In genomic region chr17:34420254-34420766, GRCh38 we compare ENCODE assay signal across 8 cellular contexts. TPM values are rescaled to one million over a fixed set of nuclear protein-coding genes. Genes with fewer than 3 reads are reported as not detected.
DNase-seq lines count a peak whose midpoint lies in the region; ATAC-seq, FAIRE-seq and TF ChIP-seq lines count a peak whose summit lies in the region.

No MANE protein-coding gene starts in this region.

- CTCF ChIA-PET in H1 (lab: Charles Lee; ENCODE audit: partially characterized antibody): interaction anchor here (0.7 to 8.7 kb wide), 28 partner anchors 9 to 421 kb away, joined by 3 to 49 read pairs (median 4); no protein-coding TSS in a partner anchor

- no peak overlapping the region for H4K5ac ChIP-seq in H9 (ENCODE audit: insufficient read length, low read depth, low read length)
- H4K5ac ChIP-seq in H1 (ENCODE audit: insufficient read length, low read depth, low read length): no peak overlapping the region

- H3K4ac ChIP-seq in H9 (ENCODE audit: low read depth, low read length) (no peak overlapping the region), H1 (replicated peaks; ENCODE audit: insufficient read length, low read depth, low read length) (no peak overlapping the region)

- TF ChIP-seq RAD21 in H1 (IDR thresholded peaks at IDR 0.05 in 1 of 2, conservative IDR thresholded peaks at IDR 0.05 in 1 of 2; ENCODE audit: low read depth in 2 of 2, low read length in 2 of 2): peak; percentile 97 to 98

- H2BK5ac ChIP-seq in H9 (ENCODE audit: insufficient read length, low read length) (no peak overlapping the region), H1 (ENCODE audit: low read depth, low read length) (no peak overlapping the region)

- FAIRE-seq in H1 (lab: Jason Lieb, UNC): peak; percentile 87

- no peak overlapping the region for H3K14ac ChIP-seq in H9 (ENCODE audit: insufficient read depth, low read length)
- H3K14ac ChIP-seq in H1 (ENCODE audit: insufficient read length): no peak overlapping the region

- H2BK20ac ChIP-seq in H9 (ENCODE audit: low read depth, low read length, poor library complexity, severe bottlenecking) (no peak overlapping the region), H1 (ENCODE audit: low read length) (no peak overlapping the region)

- no peak for TF ChIP-seq POLR2A in H1 (IDR thresholded peaks at IDR 0.05; ENCODE audit: control extremely low read depth in 1 of 2, low read depth in 2 of 2, low read length in 2 of 2)

- TF ChIP-seq CTCF in AG09319 (IDR thresholded peaks at IDR 0.05; ENCODE audit: low read depth, low read length) (peak; percentile 91), H9 (conservative IDR thresholded peaks at IDR 0.05) (peak; percentile 97), H1 (IDR thresholded peaks at IDR 0.05; ENCODE audit: control extremely low read depth in 1 of 3, insufficient read depth in 1 of 3, low read depth in 1 of 3, low read length in 3 of 3) (peak; percentile 65 to 93 (median 92))

- no peak overlapping the region for H3K56ac ChIP-seq in H9 (ENCODE audit: insufficient read length, low read depth, low read length)
- H3K56ac ChIP-seq in H1 (replicated peaks; ENCODE audit: insufficient read length, low read depth, low read length): no peak overlapping the region

- H3K23ac ChIP-seq in H9 (ENCODE audit: insufficient read length, low read depth, low read length) (no peak overlapping the region), H1 (ENCODE audit: insufficient read length) (no peak overlapping the region)

- H3K36me3 Mint-ChIP-seq in H9 (ENCODE audit: insufficient read depth in 1 of 3, low read depth in 3 of 3): peaks cover 0 to 3% (median 0%) of the 10 kb centered on the region in 3 experiments; a peak in 1 of 7 replicates

- no peaks in the 10 kb centered on the region for H3K79me1 ChIP-seq in H9 (ENCODE audit: insufficient read depth, low read depth, low read length, poor library complexity, severe bottlenecking)
- no peaks in the 10 kb centered on the region for H3K79me1 ChIP-seq in H1 (ENCODE audit: low read depth, low read length)

- H3T11ph ChIP-seq in H9 (ENCODE audit: low read length): no peak overlapping the region

- H4K91ac ChIP-seq in H9 (ENCODE audit: insufficient read length, low read depth, low read length): no peak overlapping the region
- no peak overlapping the region for H4K91ac ChIP-seq in H1 (replicated peaks; ENCODE audit: insufficient read length, low read length)

- H3K4me3 Mint-ChIP-seq in H9: no peak overlapping the region

- H2AK5ac ChIP-seq in H9 (ENCODE audit: insufficient read length, low read length) (no peak overlapping the region), H1 (ENCODE audit: low read depth, low read length) (no peak overlapping the region)

- H3K79me2 ChIP-seq in H9 (ENCODE audit: insufficient read depth, low read length): no peaks in the 10 kb centered on the region
- no peaks in the 10 kb centered on the region for H3K79me2 ChIP-seq in H1 (ENCODE audit: control insufficient read depth in 1 of 2, insufficient read depth in 2 of 2, low read length in 2 of 2)

- H2BK15ac ChIP-seq in H9 (ENCODE audit: low read depth, low read length) (no peak overlapping the region), H1 (ENCODE audit: low read length) (no peak overlapping the region)

- peaks cover 8% of the 10 kb centered on the region for H3K23me2 ChIP-seq in H9 (ENCODE audit: insufficient read length, low read depth, low read length, poor library complexity, severe bottlenecking)
- H3K23me2 ChIP-seq in H1 (ENCODE audit: low read depth, low read length): peaks cover 12% of the 10 kb centered on the region

- H3K4me2 ChIP-seq in H9 (ENCODE audit: insufficient read depth, insufficient read length, low read length) (no peak overlapping the region), H1 (ENCODE audit: insufficient read depth in 1 of 2, low read depth in 2 of 2, low read length in 2 of 2) (no peak overlapping the region)

- DNase-seq in AG09319 (ENCODE audit: extremely low read depth, low read depth) (peak; percentile 19), H9 (peak; percentile 88), NCI-H774 (lab: John Stamatoyannopoulos, UW) (peak; percentile 31), H1 (ENCODE audit: low read depth in 1 of 2, low spot score in 2 of 2) (peak; percentile 59 to 88), myocyte (ENCODE audit: low read depth) (peak; percentile 70)
- peak; percentile 15 to 45 for DNase-seq in activated CD8-positive, alpha-beta memory T cell treated with anti-CD3 and anti-CD28 coated beads for 1 hour (ENCODE audit: extremely low read depth in 1 of 2, low read depth in 1 of 2)
- peak; percentile 82 for DNase-seq in stimulated activated CD8-positive, alpha-beta memory T cell treated with anti-CD3 and anti-CD28 coated beads, Interleukin-4, amount 100 ng/mL, for 48 hours

- H2BK12ac ChIP-seq in H9 (ENCODE audit: insufficient read length, low read depth, low read length): no peak overlapping the region
- H2BK12ac ChIP-seq in H1 (ENCODE audit: low read depth, low read length): no peak overlapping the region

- H3K4me1 Mint-ChIP-seq in H9: peaks cover 12 to 14% of the 10 kb centered on the region in 2 experiments

- H4K8ac ChIP-seq in H9 (replicated peaks; ENCODE audit: insufficient read length, low read depth, low read length) (no peak overlapping the region), H1 (ENCODE audit: extremely low read depth, insufficient read depth, low read length) (no peak overlapping the region)

- no peak for TF ChIP-seq EP300 in H1 (IDR thresholded peaks at IDR 0.05; ENCODE audit: borderline replicate concordance in 1 of 2, low read depth in 2 of 2, low read length in 2 of 2)

- H3K4me3 ChIP-seq in H1 (ENCODE audit: extremely low read depth in 1 of 4, insufficient read depth in 2 of 4, low read depth in 3 of 4, low read length in 4 of 4): no peak overlapping the region

- POLR2A ChIA-PET in H1 (lab: Charles Lee; ENCODE audit: partially characterized antibody): no interaction called here

- ATAC-seq in GM18867 (IDR thresholded peaks at IDR 0.05; ENCODE audit: unreplicated experiment): no peak

- H3K27me3 ChIP-seq in H9 (ENCODE audit: insufficient read depth, low read length) (0 out of 2 replicates have a peak, but pooled peaks cover 3% of the 10 kb centered on the region), H1 (replicated peaks in 1 of 4; ENCODE audit: control insufficient read depth in 3 of 4, extremely low read depth in 1 of 4, insufficient read depth in 3 of 4, low read length in 3 of 4) (no peaks in the 10 kb centered on the region; a peak in 1 of 7 replicates)

- H3K18ac ChIP-seq in H9 (ENCODE audit: insufficient read length, low read depth, low read length): no peak overlapping the region
- H3K18ac ChIP-seq in H1 (ENCODE audit: extremely low read depth, low read length): no peak overlapping the region

- H3K9ac ChIP-seq in H9 (ENCODE audit: extremely low read depth, insufficient read length, low read length) (no peak overlapping the region), H1 (replicated peaks in 1 of 4; ENCODE audit: extremely low read depth in 1 of 4, low read depth in 3 of 4, low read length in 3 of 4) (no peak overlapping the region)

- H3K9me3 Mint-ChIP-seq in H9: no peaks in the 10 kb centered on the region; a peak in 1 of 5 replicates

- H3K27ac Mint-ChIP-seq in H9: no peak overlapping the region

- H2BK120ac ChIP-seq in H9 (ENCODE audit: low read depth, low read length, poor library complexity, severe bottlenecking) (no peak overlapping the region), H1 (replicated peaks; ENCODE audit: low read depth, low read length) (no peak overlapping the region)

- H4K20me1 ChIP-seq in H9 (ENCODE audit: control insufficient read depth, insufficient read depth, insufficient read length): no peaks in the 10 kb centered on the region
- H4K20me1 ChIP-seq in H1 (replicated peaks in 1 of 2; ENCODE audit: control insufficient read depth in 1 of 2, insufficient read depth in 2 of 2, low read length in 2 of 2): no peaks in the 10 kb centered on the region

- H3K36me3 ChIP-seq in H1 (ENCODE audit: control insufficient read depth in 2 of 4, insufficient read depth in 4 of 4, low read length in 3 of 4): no peaks in the 10 kb centered on the region; a peak in 1 of 8 replicates

- H2AFZ ChIP-seq in H9 (ENCODE audit: low read length) (no peak overlapping the region), H1 (ENCODE audit: low read length) (no peak overlapping the region)

- no CpG with 5 or more reads among the region's 6 CpGs for WGBS in H9 (ENCODE audit: extremely low coverage, insufficient read length, low lambda C conversion rate)
- WGBS in H1 (ENCODE audit: extremely low coverage in 1 of 2, insufficient coverage in 1 of 2, insufficient read length in 1 of 2, insufficient replicate concordance in 2 of 2, low coverage in 1 of 2, low lambda C conversion rate in 2 of 2, missing lambda C conversion rate in 1 of 2), 2 experiments: 15% methylated on average over 6 of the region's 6 CpGs; no CpG with 5 or more reads in 1 of the 2 experiments

- peaks cover 55% of the 10 kb centered on the region for H3K27me3 Mint-ChIP-seq in H9 (ENCODE audit: low read depth)

- H3K27ac ChIP-seq in H9 (ENCODE audit: insufficient read length, low read depth, low read length) (no peak overlapping the region), H1 (ENCODE audit: low read depth, low read length) (no peak overlapping the region)

- H3K4me1 ChIP-seq in H9 (ENCODE audit: insufficient read depth, low read length) (no peaks in the 10 kb centered on the region), H1 (replicated peaks in 1 of 4; ENCODE audit: control insufficient read depth in 3 of 4, insufficient read depth in 4 of 4, low read length in 3 of 4) (peaks cover 0 to 10% (median 4%) of the 10 kb centered on the region in 4 experiments; a peak in 4 of 7 replicates)

- H3K9me3 ChIP-seq in H9 (ENCODE audit: control insufficient read depth, low read depth, low read length) (no peaks in the 10 kb centered on the region), H1 (ENCODE audit: insufficient read depth in 2 of 2, low read depth in 1 of 2, low read length in 1 of 2) (no peaks in the 10 kb centered on the region)

TF ChIP-seq in H1, 55 proteins besides CTCF, POLR2A, EP300 and RAD21:
- TF ChIP-seq TEAD4 (IDR thresholded peaks at IDR 0.05; ENCODE audit: low read depth, low read length) (no peak), BRCA1 (IDR thresholded peaks at IDR 0.05; ENCODE audit: low read depth, low read length) (peak; percentile 23; the same call in 1 of the 2 replicates)

RNA-seq across cellular contexts. Expression of gene CCL1, which starts 57.3 kb away (rescaled TPM):
- total RNA-seq in H9 (2021): not detected in 2 replicates
- not detected in 2 replicates for total RNA-seq in H1 (2021; fragmentation: NEBNext Ultra II Directional; extraction: Animal tissue kit (Norgen Biotek cat#: 25700))
- not detected in 2 replicates for polyA plus RNA-seq in H1 (2011; rRNA removed)
- polyA plus RNA-seq in H1 (2011; cell fraction: cytosol; rRNA removed): not detected
- not detected for polyA plus RNA-seq in H1 (2011; cell fraction: nucleus; rRNA removed)
- polyA plus RNA-seq in H1 (2012, experiment 1 of 2): not detected in 4 replicates
- not detected for polyA plus RNA-seq in H1 (2012, experiment 2 of 2)
- not detected for polyA plus RNA-seq in H1 (2013, experiment 1 of 2)
- polyA plus RNA-seq in H1 (2013, experiment 2 of 2): not detected
- polyA minus RNA-seq in H1 (2011; rRNA and poly(A)+ RNA removed): not detected in 2 replicates
- polyA minus RNA-seq in H1 (2011; cell fraction: cytosol; rRNA and poly(A)+ RNA removed): not detected
- not detected for polyA minus RNA-seq in H1 (2011; cell fraction: nucleus; rRNA and poly(A)+ RNA removed)
- total RNA-seq in myocyte: not detected in 2 replicates
- not detected for polyA plus RNA-seq in myocyte (2012)

Comparison
In these comparisons a context has a peak if more than half of its experiments do, and no peak if none do; other contexts are left out.
1. DNase-seq: peak in every context shown above with its lines; median percentile 88 in H9; 82 in stimulated activated CD8-positive, alpha-beta memory T cell treated with anti-CD3 and anti-CD28 coated beads, Interleukin-4, amount 100 ng/mL, for 48 hours; 74 in H1; 70 in myocyte; 31 in NCI-H774; 30 in activated CD8-positive, alpha-beta memory T cell treated with anti-CD3 and anti-CD28 coated beads for 1 hour; 19 in AG09319.